Comparison of ENCODE assay signal across 9 cellular contexts in the genomic region with DNA sequence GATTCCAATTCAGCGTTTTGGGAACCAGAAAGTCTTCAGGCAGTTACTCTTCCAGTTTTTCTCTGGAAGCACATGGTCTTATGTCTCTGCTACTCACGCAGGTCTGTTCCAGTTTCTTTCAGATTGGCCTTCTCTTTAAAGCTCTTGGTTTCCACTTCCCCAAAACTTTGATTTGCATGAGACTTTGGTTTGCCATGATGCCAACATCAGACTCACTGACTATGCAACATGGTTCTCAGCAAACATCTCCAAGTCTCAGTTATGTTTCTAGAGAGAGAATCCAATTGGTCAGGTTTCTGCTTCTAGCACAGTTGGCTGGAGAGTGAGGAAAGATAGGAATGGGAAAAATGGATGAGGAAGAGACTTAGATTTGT. TPM values are rescaled to one million over a fixed set of nuclear protein-coding genes. Genes with fewer than 3 reads are reported as not detected.
DNase-seq lines count a peak whose midpoint lies in the region; ATAC-seq and TF ChIP-seq lines count a peak whose summit lies in the region.
"Had no signal": no experiment of that assay in that cellular context is flagged by ENCODE, and none has a peak within 500 bp of the region (broad histone marks: within the 10 kb centered on the region; RNA-seq: fewer than 3 reads in every experiment).

No MANE protein-coding gene starts in this region.

- CTCF ChIA-PET in activated CD4-positive, alpha-beta T cell treated with anti-CD3 and anti-CD28 coated beads for 36 hours (lab: Charles Lee) = no interaction called here

- peaks cover 3% of the 10 kb centered on the region for H3K9me3 Mint-ChIP-seq in activated CD4-positive, alpha-beta T cell treated with anti-CD3 and anti-CD28 coated beads for 36 hours (ENCODE audit: low read depth)
- peaks cover 0 to 4% (median 3%) of the 10 kb centered on the region in 7 donors for H3K9me3 Mint-ChIP-seq in naive B cell

- no peak for TF ChIP-seq POLR2A in NB4 (IDR thresholded peaks at IDR 0.05; ENCODE audit: extremely low read depth, insufficient read length)

- peak; percentile 5 for ATAC-seq in activated CD4-positive, alpha-beta T cell treated with anti-CD3 and anti-CD28 coated beads for 36 hours
- peak; percentile 25 for ATAC-seq in GM21619 (IDR thresholded peaks at IDR 0.05; ENCODE audit: unreplicated experiment)
- peak; percentile 28 to 35 for ATAC-seq in naive B cell (ENCODE audit: low read depth in 2 of 2)
- ATAC-seq in GM19023 (IDR thresholded peaks at IDR 0.05; ENCODE audit: unreplicated experiment) = no peak

- H3K4me1 Mint-ChIP-seq in activated CD4-positive, alpha-beta T cell treated with anti-CD3 and anti-CD28 coated beads for 36 hours = peaks cover 51% of the 10 kb centered on the region
- H3K4me1 Mint-ChIP-seq in naive B cell = peaks cover 50 to 61% (median 57%) of the 10 kb centered on the region in 3 donors

- peak overlapping the region; percentile 88 for H3K27ac Mint-ChIP-seq in activated CD4-positive, alpha-beta T cell treated with anti-CD3 and anti-CD28 coated beads for 36 hours
- peak overlapping the region; percentile 36 to 98 (median 92) for H3K27ac Mint-ChIP-seq in naive B cell

- POLR2A ChIA-PET in activated CD4-positive, alpha-beta T cell treated with anti-CD3 and anti-CD28 coated beads for 36 hours (lab: Charles Lee) = interaction anchor here (0.5 to 2.0 kb wide), 4 partner anchors 53 to 752 kb away, joined by 3 to 4 read pairs (median 4); no protein-coding TSS in a partner anchor

- H3K4me3 Mint-ChIP-seq in activated CD4-positive, alpha-beta T cell treated with anti-CD3 and anti-CD28 coated beads for 36 hours = peak overlapping the region; percentile 99
- peak overlapping the region; percentile 23 to 91 (median 56) for H3K4me3 Mint-ChIP-seq in naive B cell

- TF ChIP-seq CTCF in NB4 (IDR thresholded peaks at IDR 0.05; ENCODE audit: low read depth, low read length) = no peak

- peaks cover 40% of the 10 kb centered on the region for H3K36me3 Mint-ChIP-seq in activated CD4-positive, alpha-beta T cell treated with anti-CD3 and anti-CD28 coated beads for 36 hours (ENCODE audit: low read depth)
- peaks cover 0 to 11% of the 10 kb centered on the region in 2 donors for H3K36me3 Mint-ChIP-seq in naive B cell

- intact Hi-C loops in activated CD4-positive, alpha-beta T cell treated with anti-CD3 and anti-CD28 coated beads for 36 hours (cut with DNase I, micrococcal nuclease) = loop anchor here (1.0 to 10.0 kb wide), 11 partner anchors 79 to 1980 kb away; a partner anchor contains a TSS

- no peaks in the 10 kb centered on the region for H3K27me3 Mint-ChIP-seq in activated CD4-positive, alpha-beta T cell treated with anti-CD3 and anti-CD28 coated beads for 36 hours
- H3K27me3 Mint-ChIP-seq in naive B cell = no peaks in the 10 kb centered on the region

- H3K4me3 ChIP-seq in NB4 (ENCODE audit: low read depth, low read length) = no peak overlapping the region
- H3K4me3 ChIP-seq: upper lobe of left lung had no signal

- DNase-seq in activated CD4-positive, alpha-beta T cell treated with anti-CD3 and anti-CD28 coated beads for 36 hours = no peak
- DNase-seq in activated CD4-positive, alpha-beta T cell treated with anti-CD3 and anti-CD28 coated beads for 1 hour = no peak
- DNase-seq in NB4 (ENCODE audit: low read depth) (peak; percentile 47), naive B cell (peak; percentile 58), EL (no peak), NCI-H146 treated with DMSO at 0.1 percent for 48 hours (lab: John Stamatoyannopoulos, UW; ENCODE audit: unreplicated experiment) (no peak)
- DNase-seq: upper lobe of left lung had no signal

RNA-seq across cellular contexts. Expression of a gene that starts 3.1 kb away (rescaled TPM):
- 10 to 100 TPM; 38.9 to 39.4 TPM for total RNA-seq in activated CD4-positive, alpha-beta T cell treated with anti-CD3 and anti-CD28 coated beads for 36 hours
- polyA plus RNA-seq in naive B cell (ENCODE audit: low read depth in 6 of 6) = 1 to 10 TPM; 3.7 to 6.4 (median 5.2) TPM

Comparison
In these comparisons a context has a peak if more than half of its experiments do, and no peak if none do; other contexts are left out.
1. DNase-seq: peak in NB4 (single experiment) and naive B cell (single experiment); none in activated CD4-positive, alpha-beta T cell treated with anti-CD3 and anti-CD28 coated beads for 36 hours (single experiment), activated CD4-positive, alpha-beta T cell treated with anti-CD3 and anti-CD28 coated beads for 1 hour (single experiment), EL (single experiment) and NCI-H146 treated with DMSO at 0.1 percent for 48 hours (single experiment).